Comparison of ENCODE assay signal across 19 cellular contexts in the genomic region with DNA sequence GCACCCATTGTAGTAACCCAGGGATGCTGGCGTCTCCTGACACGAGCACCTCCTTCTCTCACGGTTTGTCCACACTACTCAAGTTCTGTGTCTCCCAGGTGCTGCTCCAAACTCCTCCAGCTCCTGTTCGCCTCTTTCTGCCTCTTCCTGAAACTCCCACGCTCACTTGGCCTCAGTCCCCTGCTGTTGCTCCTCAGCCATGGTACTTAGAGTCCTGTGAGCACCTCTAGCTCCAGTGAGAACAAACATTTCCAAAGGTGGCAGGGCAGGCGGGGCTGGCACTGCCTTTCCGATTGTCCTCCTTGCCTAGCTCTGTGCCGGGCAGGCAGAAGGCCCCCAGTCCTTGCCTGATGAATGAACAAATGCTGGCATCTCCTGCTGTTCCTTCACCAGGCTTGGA.
A peak's percentile ranks its signal among the peaks of the same experiment; 100 is the strongest.
DNase-seq lines count a peak whose midpoint lies in the region; ATAC-seq and TF ChIP-seq lines count a peak whose summit lies in the region.
"Had no signal": no experiment of that assay in that cellular context is flagged by ENCODE, and none has a peak within 500 bp of the region (broad histone marks: within the 10 kb centered on the region; RNA-seq: fewer than 3 reads in every experiment).

No MANE protein-coding gene starts in this region.

- H3K9me3 Mint-ChIP-seq in activated CD4-positive, alpha-beta T cell treated with anti-CD3 and anti-CD28 coated beads, Interleukin-2, amount 10 ng/mL, durations not matched to agents 24 days and 14 days: no peaks in the 10 kb centered on the region
- H3K9me3 Mint-ChIP-seq: CD8-positive, alpha-beta memory T cell had no signal

- no CpG with 5 or more reads among the region's 8 CpGs for WGBS in neuronal stem cell (ENCODE audit: extremely low coverage in 2 of 2, insufficient read length in 2 of 2, insufficient replicate concordance in 1 of 2), 2 donors
- 82 to 90% (median 84%) methylated on average over 7 to 8 of the region's 8 CpGs for WGBS in spleen, 5 donors

- H3K23ac ChIP-seq in neuronal stem cell (ENCODE audit: low read depth, low read length, poor library complexity): no peak overlapping the region

- no peaks in the 10 kb centered on the region for H3K27me3 Mint-ChIP-seq in activated CD4-positive, alpha-beta T cell treated with anti-CD3 and anti-CD28 coated beads, Interleukin-2, amount 10 ng/mL, durations not matched to agents 24 days and 14 days
- H3K27me3 Mint-ChIP-seq: B cell had no signal

- H2AFZ ChIP-seq in neuronal stem cell (ENCODE audit: low read length): no peak overlapping the region
- H2AFZ ChIP-seq: GM23248 had no signal

- DNase-seq in NCI-H510A treated with DMSO at 0.1 percent for 48 hours (lab: John Stamatoyannopoulos, UW) (peak; percentile 62), NCI-H510A (lab: John Stamatoyannopoulos, UW) (no peak), neuronal stem cell (ENCODE audit: low spot score) (no peak), spleen (peak; percentile 58), SJCRH30 (no peak)
- DNase-seq in stimulated activated naive CD8-positive, alpha-beta T cell treated with anti-CD3 and anti-CD28 coated beads, Interleukin-15, Interleukin-2, amounts not matched to agents 100 U/mL and 50 U/mL, for 24 hours: no peak
- no peak for DNase-seq in activated CD4-positive, alpha-beta T cell treated with anti-CD3 and anti-CD28 coated beads, Interleukin-2, amount 10 ng/mL, durations not matched to agents 24 days and 14 days
- DNase-seq: CD8-positive, alpha-beta memory T cell; COR-L47; DMS153; DMS79; GDM1; GM23248; HCEC 1CT; HFFc6 had no signal

- H3K27ac ChIP-seq in neuronal stem cell (replicated peaks; ENCODE audit: low read length) (no peak overlapping the region), spleen (no peak overlapping the region), SJCRH30 (no peak overlapping the region)
- H3K27ac ChIP-seq: 22Rv1; BLaER1 treated with 17β-estradiol and CSF1 and Interleukin-3, amounts not matched to agents 10 nM and 100 nM; GM23248; HL-60 had no signal

- peaks cover 0 to 5% of the 10 kb centered on the region in 2 donors for H3K36me3 ChIP-seq in neuronal stem cell (replicated peaks in 1 of 2; ENCODE audit: control insufficient read depth in 2 of 2, insufficient read depth in 2 of 2, low read length in 2 of 2)
- peaks cover 0 to 3% (median 0%) of the 10 kb centered on the region in 6 donors for H3K36me3 ChIP-seq in spleen
- H3K36me3 ChIP-seq in SJCRH30: no peaks in the 10 kb centered on the region; the same call in 1 of the 2 replicates
- H3K36me3 ChIP-seq: BLaER1 treated with 17β-estradiol and CSF1 and Interleukin-3, amounts not matched to agents 10 nM and 100 nM had no signal

- no peak overlapping the region for H3K4me3 Mint-ChIP-seq in activated CD4-positive, alpha-beta T cell treated with anti-CD3 and anti-CD28 coated beads, Interleukin-2, amount 10 ng/mL, durations not matched to agents 24 days and 14 days
- H3K4me3 Mint-ChIP-seq: B cell; CD8-positive, alpha-beta memory T cell; HFFc6 had no signal

- no peak for TF ChIP-seq CTCF in spleen (IDR thresholded peaks at IDR 0.05 in 8 of 11, conservative IDR thresholded peaks at IDR 0.05 in 3 of 11)

- no peak overlapping the region for H3K18ac ChIP-seq in neuronal stem cell (ENCODE audit: low read length)

- H3K27me3 ChIP-seq in neuronal stem cell (ENCODE audit: control insufficient read depth in 3 of 3, insufficient read depth in 3 of 3, low read depth in 1 of 3, low read length in 3 of 3) (no peaks in the 10 kb centered on the region), spleen (replicated peaks in 1 of 7) (no peaks in the 10 kb centered on the region), SJCRH30 (no peaks in the 10 kb centered on the region)
- H3K27me3 ChIP-seq: BLaER1 treated with 17β-estradiol and CSF1 and Interleukin-3, amounts not matched to agents 10 nM and 100 nM had no signal

- H3K9me3 ChIP-seq in neuronal stem cell (replicated peaks in 1 of 2; ENCODE audit: control insufficient read depth in 2 of 2, insufficient read depth in 1 of 2, low read depth in 1 of 2, low read length in 2 of 2): no peaks in the 10 kb centered on the region
- no peaks in the 10 kb centered on the region for H3K9me3 ChIP-seq in spleen
- no peaks in the 10 kb centered on the region for H3K9me3 ChIP-seq in SJCRH30 (replicated peaks)
- H3K9me3 ChIP-seq: BLaER1 treated with 17β-estradiol and CSF1 and Interleukin-3, amounts not matched to agents 10 nM and 100 nM had no signal

- no peak overlapping the region for H2BK15ac ChIP-seq in neuronal stem cell (ENCODE audit: low read length)

- no peak overlapping the region for H3K27ac Mint-ChIP-seq in activated CD4-positive, alpha-beta T cell treated with anti-CD3 and anti-CD28 coated beads, Interleukin-2, amount 10 ng/mL, durations not matched to agents 24 days and 14 days
- H3K27ac Mint-ChIP-seq: B cell; CD8-positive, alpha-beta memory T cell; HFFc6 had no signal

- H3K4ac ChIP-seq in neuronal stem cell (ENCODE audit: low read length): no peak overlapping the region

- H3K36me3 Mint-ChIP-seq in activated CD4-positive, alpha-beta T cell treated with anti-CD3 and anti-CD28 coated beads, Interleukin-2, amount 10 ng/mL, durations not matched to agents 24 days and 14 days (ENCODE audit: low read depth): no peaks in the 10 kb centered on the region

- H3K4me2 ChIP-seq in neuronal stem cell (ENCODE audit: insufficient read depth, low read length, poor library complexity, severe bottlenecking): no peak overlapping the region
- H3K4me2 ChIP-seq: BLaER1 treated with 17β-estradiol and CSF1 and Interleukin-3, amounts not matched to agents 10 nM and 100 nM had no signal

- no peak overlapping the region for H3K14ac ChIP-seq in neuronal stem cell (ENCODE audit: low read length)

- peak overlapping the region; percentile 39 for H3K9ac ChIP-seq in neuronal stem cell (ENCODE audit: low read depth, low read length, poor library complexity)
- H3K9ac ChIP-seq: BLaER1 treated with 17β-estradiol and CSF1 and Interleukin-3, amounts not matched to agents 10 nM and 100 nM; GM23248 had no signal

- no peak overlapping the region for H2BK12ac ChIP-seq in neuronal stem cell (ENCODE audit: low read length)

- H4K8ac ChIP-seq in neuronal stem cell (ENCODE audit: low read depth, low read length): no peak overlapping the region

- intact Hi-C loops in spleen (cut with DNase I; ENCODE audit: low total_unique reads): no loop called here
- intact Hi-C loops in activated CD4-positive, alpha-beta T cell treated with anti-CD3 and anti-CD28 coated beads, Interleukin-2, amount 10 ng/mL, durations not matched to agents 24 days and 14 days (cut with micrococcal nuclease): no loop called here

- H3K4me3 ChIP-seq in neuronal stem cell (ENCODE audit: low read length in 2 of 2) (no peak overlapping the region), spleen (no peak overlapping the region), SJCRH30 (no peak overlapping the region)
- H3K4me3 ChIP-seq: BLaER1 treated with 17β-estradiol and CSF1 and Interleukin-3, amounts not matched to agents 10 nM and 100 nM; GM23248 had no signal

- no peak overlapping the region for H2BK120ac ChIP-seq in neuronal stem cell (ENCODE audit: low read depth, low read length)

- H3K79me1 ChIP-seq in neuronal stem cell (ENCODE audit: low read depth, low read length): peaks cover 8% of the 10 kb centered on the region

- H3K4me1 Mint-ChIP-seq in activated CD4-positive, alpha-beta T cell treated with anti-CD3 and anti-CD28 coated beads, Interleukin-2, amount 10 ng/mL, durations not matched to agents 24 days and 14 days: no peaks in the 10 kb centered on the region
- H3K4me1 Mint-ChIP-seq: B cell; CD8-positive, alpha-beta memory T cell had no signal

- H3K4me1 ChIP-seq in neuronal stem cell (ENCODE audit: control insufficient read depth in 2 of 2, insufficient read depth in 1 of 2, low read depth in 1 of 2, low read length in 2 of 2): peaks cover 11 to 15% of the 10 kb centered on the region in 2 donors
- peaks cover 0 to 3% (median 0%) of the 10 kb centered on the region in 6 donors for H3K4me1 ChIP-seq in spleen
- no peaks in the 10 kb centered on the region for H3K4me1 ChIP-seq in SJCRH30

- no peak for ATAC-seq in stimulated activated naive CD8-positive, alpha-beta T cell treated with anti-CD3 and anti-CD28 coated beads, Interleukin-15, Interleukin-2, amounts not matched to agents 100 U/mL and 50 U/mL, for 24 hours

- H2BK5ac ChIP-seq in neuronal stem cell (ENCODE audit: low read length): no peak overlapping the region

- H2AK5ac ChIP-seq in neuronal stem cell (ENCODE audit: low read depth, low read length): no peak overlapping the region

- no peak overlapping the region for H4K91ac ChIP-seq in neuronal stem cell (ENCODE audit: low read depth, low read length, poor library complexity)

- no peak for TF ChIP-seq POLR2A in spleen (IDR thresholded peaks at IDR 0.05)

Comparison
In these comparisons a context has a peak if more than half of its experiments do, and no peak if none do; other contexts are left out.
1. DNase-seq: peak in NCI-H510A treated with DMSO at 0.1 percent for 48 hours (single experiment) and spleen (single experiment); none in NCI-H510A (single experiment), neuronal stem cell (single experiment), stimulated activated naive CD8-positive, alpha-beta T cell treated with anti-CD3 and anti-CD28 coated beads, Interleukin-15, Interleukin-2, amounts not matched to agents 100 U/mL and 50 U/mL, for 24 hours (single experiment), SJCRH30 (0 of 2) and activated CD4-positive, alpha-beta T cell treated with anti-CD3 and anti-CD28 coated beads, Interleukin-2, amount 10 ng/mL, durations not matched to agents 24 days and 14 days (single experiment).